Comparison of ENCODE assay signal across 1 cellular context in genomic region chr3:130184253-130185024, GRCh38.
A peak's percentile ranks its signal among the peaks of the same experiment; 100 is the strongest.
TF ChIP-seq lines count a peak whose summit lies in the region.
"Not testable (repeated sequence)": the region's sequence is repeated elsewhere in the genome, so short reads cannot be mapped to it uniquely, and the experiment has no call there.

No MANE protein-coding gene starts in this region.

TF ChIP-seq in K562, 482 proteins besides CTCF, POLR2A, EP300 and RAD21 (continued from another document):
- TF ChIP-seq POLR2H (tag; IDR thresholded peaks at IDR 0.05; ENCODE audit: low read depth) (peak; percentile 89), FOXK2 (conservative IDR thresholded peaks at IDR 0.05 in 1 of 2, IDR thresholded peaks at IDR 0.05 in 1 of 2; ENCODE audit: low read depth in 2 of 2) (peak; percentile 91 to 92), FOSL1 (tag; conservative IDR thresholded peaks at IDR 0.05) (peak; percentile 14; the same call in 1 of the 2 replicates), EP400 (IDR thresholded peaks at IDR 0.05) (peak; percentile 69), MGA (IDR thresholded peaks at IDR 0.05) (peak; percentile 43; the same call in 1 of the 2 replicates), SMARCE1 (IDR thresholded peaks at IDR 0.05) (0 out of 2 replicates have a peak, but pooled peaks have one; percentile 55), FOXM1 (IDR thresholded peaks at IDR 0.05; ENCODE audit: low read depth) (0 out of 2 replicates have a peak, but pooled peaks have one; percentile 54), MNT (conservative IDR thresholded peaks at IDR 0.05) (peak; percentile 40 to 51; a peak in 2 of 4 replicates), ZEB2 (IDR thresholded peaks at IDR 0.05) (peak; percentile 25; the same call in 1 of the 2 replicates), MLLT1 (IDR thresholded peaks at IDR 0.05) (peak in 1 of 2 experiments; percentile 23; a peak in 2 of 4 replicates), HDAC3 (IDR thresholded peaks at IDR 0.05; ENCODE audit: borderline replicate concordance, partially characterized antibody) (peak; percentile 29), POLR2B (IDR thresholded peaks at IDR 0.05; ENCODE audit: low read depth, partially characterized antibody) (peak; percentile 50), MYC (IDR thresholded peaks at IDR 0.05; ENCODE audit: low read depth, low read length) (peak; percentile 4; the same call in 1 of the 2 replicates), CTBP1 (IDR thresholded peaks at IDR 0.05; ENCODE audit: borderline replicate concordance) (peak; percentile 33; the same call in 1 of the 2 replicates), TCF3 (CRISPR knock-in tag; IDR thresholded peaks at IDR 0.05) (peak; percentile 62), BRD9 (IDR thresholded peaks at IDR 0.05; ENCODE audit: low read depth, partially characterized antibody) (peak; percentile 14), ZNF318 (IDR thresholded peaks at IDR 0.05; ENCODE audit: borderline replicate concordance in 1 of 2, low read depth in 1 of 2) (0 out of 4 replicates have a peak, but pooled peaks of 1 of the 2 experiments have one; percentile 24), RBFOX2 (IDR thresholded peaks at IDR 0.05; ENCODE audit: low read depth, low read length) (peak; percentile 9), ATF7 (IDR thresholded peaks at IDR 0.05) (peak; percentile 67; the same call in 1 of the 2 replicates)
- TF ChIP-seq FOXM1 (CRISPR knock-in tag; IDR thresholded peaks at IDR 0.05; ENCODE audit: low read depth); MYC (CRISPR knock-in tag; IDR thresholded peaks at IDR 0.05; ENCODE audit: borderline replicate concordance, low read depth): not testable (repeated sequence)
